ENCODE assay signal across 25 cellular contexts in the genomic region with DNA sequence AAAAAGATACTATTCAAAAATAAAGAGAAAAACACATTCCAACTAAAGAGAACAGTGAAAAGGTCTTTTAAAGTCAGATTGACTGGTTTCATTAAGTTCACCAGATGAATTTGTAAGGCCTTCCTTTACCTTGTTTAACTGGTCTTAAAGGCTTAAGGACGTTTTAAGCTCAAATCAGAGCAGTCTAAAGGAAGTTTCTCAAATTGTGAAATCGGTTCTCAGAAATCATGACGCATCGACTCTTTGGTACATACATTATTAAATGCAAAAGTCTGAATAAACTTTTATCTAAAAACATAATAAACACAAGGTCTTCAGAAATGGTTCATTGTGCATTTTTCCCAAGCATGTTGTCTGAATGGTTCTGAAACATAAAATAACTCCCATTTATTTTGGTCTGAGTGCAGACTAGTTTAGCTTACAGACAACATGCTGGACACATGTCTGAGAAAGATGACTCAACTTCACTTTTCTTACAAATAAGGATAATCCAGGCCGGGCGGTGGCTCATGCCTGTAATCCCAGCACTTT.
"Had no signal": no experiment of that assay in that cellular context is flagged by ENCODE, and none has a peak within 500 bp of the region (broad histone marks: within the 10 kb centered on the region; RNA-seq: fewer than 3 reads in every experiment).

No MANE protein-coding gene starts in this region.

- H3K36me3 ChIP-seq: adrenal gland, ascending aorta, cardiac muscle cell, MG63, Peyer's patch had no signal

- H3K27ac Mint-ChIP-seq: activated CD8-positive, alpha-beta T cell treated with anti-CD3 and anti-CD28 coated beads, Interleukin-2, amount 10 ng/mL, durations not matched to agents 7 days and 5 days; activated naive CD8-positive, alpha-beta T cell treated with anti-CD3 and anti-CD28 coated beads, Interleukin-2, amount 10 ng/mL, durations not matched to agents 7 days and 5 days; T-helper 1 cell treated with Interleukin-12 subunit alpha and Interleukin-12 subunit beta and Interleukin-4 antibody, amounts not matched to agents 30 μg/mL and 1 μg/mL, for 36 hours; WTC11 had no signal

- H3K9me3 Mint-ChIP-seq: activated naive CD8-positive, alpha-beta T cell treated with anti-CD3 and anti-CD28 coated beads, Interleukin-2, amount 10 ng/mL, durations not matched to agents 7 days and 5 days; T-helper 1 cell treated with Interleukin-12 subunit alpha and Interleukin-12 subunit beta and Interleukin-4 antibody, amounts not matched to agents 30 μg/mL and 1 μg/mL, for 36 hours; WTC11 had no signal

- ATAC-seq: activated CD8-positive, alpha-beta T cell treated with anti-CD3 and anti-CD28 coated beads, Interleukin-2, amount 10 ng/mL, durations not matched to agents 7 days and 5 days; body of pancreas; WTC11 had no signal

- DNase-seq: activated CD4-positive, alpha-beta T cell treated with anti-CD3 and anti-CD28 coated beads for 48 hours; activated CD4-positive, alpha-beta T cell treated with anti-CD3 and anti-CD28 coated beads, Interleukin-2, amount 50 U/mL, for 4 hours; activated CD4-positive, CD25-positive, alpha-beta regulatory T cell treated with anti-CD3 and anti-CD28 coated beads, Interleukin-2, amount 50 U/mL, for 72 hours; activated CD8-positive, alpha-beta memory T cell treated with anti-CD3 and anti-CD28 coated beads, Interleukin-2, amount 50 U/mL, for 48 hours; activated CD8-positive, alpha-beta T cell treated with anti-CD3 and anti-CD28 coated beads, Interleukin-2, amount 10 ng/mL, durations not matched to agents 7 days and 5 days; activated naive CD4-positive, alpha-beta T cell treated with anti-CD3 and anti-CD28 coated beads, Interleukin-2, amount 50 U/mL, for 16 hours; activated naive CD8-positive, alpha-beta T cell treated with anti-CD3 and anti-CD28 coated beads, Interleukin-2, amount 10 ng/mL, durations not matched to agents 7 days and 5 days; activated T-cell treated with anti-CD3 and anti-CD28 coated beads, Interleukin-2, amount 50 U/mL, for 1 hour; adrenal gland; body of pancreas; MG63; NCI-H1105 treated with DMSO at 0.1 percent for 48 hours; NCI-H1436 treated with DMSO at 0.1 percent for 48 hours; NCI-H187; NCI-H2081; NCI-H446; NCI-H524; NCI-H748 treated with DMSO at 0.1 percent for 48 hours; OCI-M1; Peyer's patch; SHP77 treated with DMSO at 0.1 percent for 48 hours had no signal

- H3K9me3 ChIP-seq: adrenal gland, ascending aorta, body of pancreas, MG63, Peyer's patch had no signal

- H3K4me3 ChIP-seq: adrenal gland, ascending aorta, body of pancreas, cardiac muscle cell, MG63, Peyer's patch had no signal

- H3K27ac ChIP-seq: adrenal gland, ascending aorta, body of pancreas, cardiac muscle cell, Peyer's patch had no signal

- H3K4me1 ChIP-seq: adrenal gland, ascending aorta, body of pancreas, Peyer's patch had no signal

- H3K27me3 ChIP-seq: adrenal gland, ascending aorta, body of pancreas, cardiac muscle cell, MG63, Peyer's patch had no signal

- H3K27me3 Mint-ChIP-seq: activated naive CD8-positive, alpha-beta T cell treated with anti-CD3 and anti-CD28 coated beads, Interleukin-2, amount 10 ng/mL, durations not matched to agents 7 days and 5 days had no signal

- H3K36me3 Mint-ChIP-seq: activated naive CD8-positive, alpha-beta T cell treated with anti-CD3 and anti-CD28 coated beads, Interleukin-2, amount 10 ng/mL, durations not matched to agents 7 days and 5 days; WTC11 had no signal

- H3K4me3 Mint-ChIP-seq: activated CD8-positive, alpha-beta T cell treated with anti-CD3 and anti-CD28 coated beads, Interleukin-2, amount 10 ng/mL, durations not matched to agents 7 days and 5 days; activated naive CD8-positive, alpha-beta T cell treated with anti-CD3 and anti-CD28 coated beads, Interleukin-2, amount 10 ng/mL, durations not matched to agents 7 days and 5 days; T-helper 1 cell treated with Interleukin-12 subunit alpha and Interleukin-12 subunit beta and Interleukin-4 antibody, amounts not matched to agents 30 μg/mL and 1 μg/mL, for 36 hours; WTC11 had no signal

- H3K4me1 Mint-ChIP-seq: activated naive CD8-positive, alpha-beta T cell treated with anti-CD3 and anti-CD28 coated beads, Interleukin-2, amount 10 ng/mL, durations not matched to agents 7 days and 5 days; WTC11 had no signal
